Comparison of ENCODE assay signal across 1 cellular context in the genomic region with DNA sequence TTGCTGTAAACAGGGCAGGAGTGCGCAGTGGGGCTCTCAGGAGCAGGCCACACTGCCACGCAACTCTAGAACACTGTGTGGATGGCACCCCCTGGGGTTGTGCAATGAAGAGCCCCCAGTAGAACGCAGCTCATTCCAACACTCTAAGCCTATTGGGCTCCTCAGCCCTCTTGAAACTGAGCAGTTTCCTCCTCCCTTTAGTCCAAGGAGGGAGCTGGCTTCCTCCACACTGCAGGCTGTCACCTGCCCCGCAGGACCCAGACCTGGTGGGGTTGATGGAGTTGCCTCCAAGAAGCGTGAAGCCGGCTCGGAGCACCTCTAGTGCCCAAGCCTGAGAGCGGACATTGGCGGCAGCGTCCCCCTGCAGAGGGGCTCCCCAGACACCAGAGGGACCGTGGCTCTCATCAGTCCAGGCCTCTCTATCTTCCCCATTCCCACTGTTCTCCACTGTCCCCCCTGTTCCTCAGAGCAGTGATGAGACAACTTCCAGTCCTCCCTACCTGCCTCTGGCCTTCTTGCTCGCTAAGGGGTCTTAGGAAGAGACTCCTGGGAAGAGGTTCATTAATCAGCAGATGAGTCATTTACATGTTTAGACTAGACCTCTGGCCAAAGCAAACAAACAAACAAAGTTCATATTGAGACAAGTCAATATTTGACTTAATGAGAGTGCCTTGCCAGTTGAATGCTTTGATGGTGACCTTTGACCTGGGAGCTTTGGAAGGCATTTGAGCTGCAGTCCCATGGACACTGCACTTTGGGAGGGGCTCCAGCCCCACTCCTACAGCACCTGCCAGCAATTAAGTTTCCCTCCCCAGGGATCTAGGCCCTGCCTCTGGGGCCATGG.
TF ChIP-seq lines count a peak whose summit lies in the region.

No MANE protein-coding gene starts in this region.

TF ChIP-seq in HepG2, 621 proteins besides CTCF, POLR2A, EP300 and RAD21 (continued from another document and continues in another):
- TF ChIP-seq, protein P1, sequence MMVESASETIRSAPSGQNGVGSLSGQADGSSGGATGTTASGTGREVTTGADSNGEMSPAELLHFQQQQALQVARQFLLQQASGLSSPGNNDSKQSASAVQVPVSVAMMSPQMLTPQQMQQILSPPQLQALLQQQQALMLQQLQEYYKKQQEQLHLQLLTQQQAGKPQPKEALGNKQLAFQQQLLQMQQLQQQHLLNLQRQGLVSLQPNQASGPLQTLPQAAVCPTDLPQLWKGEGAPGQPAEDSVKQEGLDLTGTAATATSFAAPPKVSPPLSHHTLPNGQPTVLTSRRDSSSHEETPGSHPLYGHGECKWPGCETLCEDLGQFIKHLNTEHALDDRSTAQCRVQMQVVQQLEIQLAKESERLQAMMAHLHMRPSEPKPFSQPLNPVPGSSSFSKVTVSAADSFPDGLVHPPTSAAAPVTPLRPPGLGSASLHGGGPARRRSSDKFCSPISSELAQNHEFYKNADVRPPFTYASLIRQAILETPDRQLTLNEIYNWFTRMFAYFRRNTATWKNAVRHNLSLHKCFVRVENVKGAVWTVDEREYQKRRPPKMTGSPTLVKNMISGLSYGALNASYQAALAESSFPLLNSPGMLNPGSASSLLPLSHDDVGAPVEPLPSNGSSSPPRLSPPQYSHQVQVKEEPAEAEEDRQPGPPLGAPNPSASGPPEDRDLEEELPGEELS (CRISPR knock-in tag; IDR thresholded peaks at IDR 0.05), result peak; percentile 100
- TF ChIP-seq GATA4 (IDR thresholded peaks at IDR 0.05; ENCODE audit: borderline replicate concordance, low read depth) (peak; percentile 43; the same call in 1 of the 2 replicates), ZNF530 (CRISPR knock-in tag; IDR thresholded peaks at IDR 0.05; ENCODE audit: low read depth) (no peak), ZNF550 (CRISPR knock-in tag; IDR thresholded peaks at IDR 0.05; ENCODE audit: borderline replicate concordance) (0 out of 2 replicates have a peak, but pooled peaks have one; percentile 49), ZNF552 (CRISPR knock-in tag; IDR thresholded peaks at IDR 0.05; ENCODE audit: borderline replicate concordance) (no peak), ZNF12 (CRISPR knock-in tag; IDR thresholded peaks at IDR 0.05) (no peak), MED1 (CRISPR knock-in tag; IDR thresholded peaks at IDR 0.05) (peak; percentile 78), DR1 (CRISPR knock-in tag; IDR thresholded peaks at IDR 0.05) (no peak), ZKSCAN5 (CRISPR knock-in tag; IDR thresholded peaks at IDR 0.05) (no peak), AKAP8 (CRISPR knock-in tag; IDR thresholded peaks at IDR 0.05) (0 out of 2 replicates have a peak, but pooled peaks have one; percentile 57), ZNF747 (CRISPR knock-in tag; IDR thresholded peaks at IDR 0.05; ENCODE audit: borderline replicate concordance) (no peak), ZSCAN22 (CRISPR knock-in tag; IDR thresholded peaks at IDR 0.05) (no peak), ZSCAN21 (CRISPR knock-in tag; IDR thresholded peaks at IDR 0.05; ENCODE audit: borderline replicate concordance) (peak; percentile 44), HCFC1 (IDR thresholded peaks at IDR 0.05; ENCODE audit: low read depth, low read length) (no peak), SP2 (CRISPR knock-in tag; IDR thresholded peaks at IDR 0.05) (no peak), ZNF749 (CRISPR knock-in tag; IDR thresholded peaks at IDR 0.05; ENCODE audit: borderline replicate concordance) (0 out of 2 replicates have a peak, but pooled peaks have one; percentile 33), TRIM24 (CRISPR knock-in tag; IDR thresholded peaks at IDR 0.05) (no peak), KLF6 (CRISPR knock-in tag; IDR thresholded peaks at IDR 0.05) (0 out of 2 replicates have a peak, but pooled peaks have one; percentile 25), SETDB1 (CRISPR knock-in tag; IDR thresholded peaks at IDR 0.05; ENCODE audit: borderline replicate concordance) (no peak), SRF (IDR thresholded peaks at IDR 0.05; ENCODE audit: low read depth, low read length) (no peak), ZFP37 (CRISPR knock-in tag; IDR thresholded peaks at IDR 0.05; ENCODE audit: borderline replicate concordance) (no peak), ZNF367 (CRISPR knock-in tag; IDR thresholded peaks at IDR 0.05; ENCODE audit: borderline replicate concordance) (no peak), HOXD1 (CRISPR knock-in tag; IDR thresholded peaks at IDR 0.05) (no peak), ZNF720 (CRISPR knock-in tag; IDR thresholded peaks at IDR 0.05) (no peak), CCDC6 (CRISPR knock-in tag; IDR thresholded peaks at IDR 0.05) (no peak), U2AF2 (IDR thresholded peaks at IDR 0.05; ENCODE audit: low read depth, low read length) (no peak), MXD4 (CRISPR knock-in tag; IDR thresholded peaks at IDR 0.05) (0 out of 2 replicates have a peak, but pooled peaks have one; percentile 24), ZNF644 (CRISPR knock-in tag; IDR thresholded peaks at IDR 0.05; ENCODE audit: low read depth) (no peak), NPAS2 (CRISPR knock-in tag; IDR thresholded peaks at IDR 0.05; ENCODE audit: borderline replicate concordance) (no peak), POLR2AphosphoS2 (IDR thresholded peaks at IDR 0.05; ENCODE audit: low read depth, low read length) (no peak), REL (CRISPR knock-in tag; conservative IDR thresholded peaks at IDR 0.05) (no peak), SOX6 (IDR thresholded peaks at IDR 0.05) (no peak), SOX6 (CRISPR knock-in tag; IDR thresholded peaks at IDR 0.05) (peak; percentile 80), FLYWCH1 (CRISPR knock-in tag; IDR thresholded peaks at IDR 0.05) (no peak), SRSF4 (IDR thresholded peaks at IDR 0.05; ENCODE audit: low read depth, low read length, poor library complexity, severe bottlenecking) (no peak), ZNF510 (CRISPR knock-in tag; IDR thresholded peaks at IDR 0.05; ENCODE audit: low read depth) (0 out of 2 replicates have a peak, but pooled peaks have one; percentile 32), ZMYM3 (CRISPR knock-in tag; IDR thresholded peaks at IDR 0.05) (no peak; the same call in 1 of the 2 replicates), XRCC5 (optimal IDR thresholded peaks at IDR 0.05; ENCODE audit: low read length) (peak; percentile 75), ZBTB1 (CRISPR knock-in tag; IDR thresholded peaks at IDR 0.05; ENCODE audit: borderline replicate concordance) (no peak), ZNF839 (CRISPR knock-in tag; IDR thresholded peaks at IDR 0.05; ENCODE audit: borderline replicate concordance) (no peak), MED8 (CRISPR knock-in tag; IDR thresholded peaks at IDR 0.05; ENCODE audit: insufficient replicate concordance) (no peak)
- TF ChIP-seq, protein P2, sequence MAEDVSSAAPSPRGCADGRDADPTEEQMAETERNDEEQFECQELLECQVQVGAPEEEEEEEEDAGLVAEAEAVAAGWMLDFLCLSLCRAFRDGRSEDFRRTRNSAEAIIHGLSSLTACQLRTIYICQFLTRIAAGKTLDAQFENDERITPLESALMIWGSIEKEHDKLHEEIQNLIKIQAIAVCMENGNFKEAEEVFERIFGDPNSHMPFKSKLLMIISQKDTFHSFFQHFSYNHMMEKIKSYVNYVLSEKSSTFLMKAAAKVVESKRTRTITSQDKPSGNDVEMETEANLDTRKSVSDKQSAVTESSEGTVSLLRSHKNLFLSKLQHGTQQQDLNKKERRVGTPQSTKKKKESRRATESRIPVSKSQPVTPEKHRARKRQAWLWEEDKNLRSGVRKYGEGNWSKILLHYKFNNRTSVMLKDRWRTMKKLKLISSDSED (CRISPR knock-in tag; IDR thresholded peaks at IDR 0.05), result no peak
- TF ChIP-seq, protein P3, sequence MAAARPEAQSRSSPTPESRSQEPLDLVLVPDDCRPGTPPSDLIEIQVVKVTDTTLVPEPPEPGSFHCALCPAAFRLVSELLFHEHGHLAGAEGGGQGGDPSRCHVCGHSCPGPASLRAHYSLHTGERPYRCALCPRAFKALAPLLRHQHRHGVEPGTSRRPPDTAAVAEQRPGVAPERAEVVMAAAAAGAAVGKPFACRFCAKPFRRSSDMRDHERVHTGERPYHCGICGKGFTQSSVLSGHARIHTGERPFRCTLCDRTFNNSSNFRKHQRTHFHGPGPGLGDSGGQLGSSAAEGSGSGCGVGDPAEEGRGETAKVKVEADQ (CRISPR knock-in tag; IDR thresholded peaks at IDR 0.05; ENCODE audit: borderline replicate concordance), result no peak
- TF ChIP-seq, protein P4, sequence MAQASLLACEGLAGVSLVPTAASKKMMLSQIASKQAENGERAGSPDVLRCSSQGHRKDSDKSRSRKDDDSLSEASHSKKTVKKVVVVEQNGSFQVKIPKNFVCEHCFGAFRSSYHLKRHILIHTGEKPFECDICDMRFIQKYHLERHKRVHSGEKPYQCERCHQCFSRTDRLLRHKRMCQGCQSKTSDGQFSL (CRISPR knock-in tag; IDR thresholded peaks at IDR 0.05), result no peak
- TF ChIP-seq, protein P5, sequence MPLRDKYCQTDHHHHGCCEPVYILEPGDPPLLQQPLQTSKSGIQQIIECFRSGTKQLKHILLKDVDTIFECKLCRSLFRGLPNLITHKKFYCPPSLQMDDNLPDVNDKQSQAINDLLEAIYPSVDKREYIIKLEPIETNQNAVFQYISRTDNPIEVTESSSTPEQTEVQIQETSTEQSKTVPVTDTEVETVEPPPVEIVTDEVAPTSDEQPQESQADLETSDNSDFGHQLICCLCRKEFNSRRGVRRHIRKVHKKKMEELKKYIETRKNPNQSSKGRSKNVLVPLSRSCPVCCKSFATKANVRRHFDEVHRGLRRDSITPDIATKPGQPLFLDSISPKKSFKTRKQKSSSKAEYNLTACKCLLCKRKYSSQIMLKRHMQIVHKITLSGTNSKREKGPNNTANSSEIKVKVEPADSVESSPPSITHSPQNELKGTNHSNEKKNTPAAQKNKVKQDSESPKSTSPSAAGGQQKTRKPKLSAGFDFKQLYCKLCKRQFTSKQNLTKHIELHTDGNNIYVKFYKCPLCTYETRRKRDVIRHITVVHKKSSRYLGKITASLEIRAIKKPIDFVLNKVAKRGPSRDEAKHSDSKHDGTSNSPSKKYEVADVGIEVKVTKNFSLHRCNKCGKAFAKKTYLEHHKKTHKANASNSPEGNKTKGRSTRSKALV (CRISPR knock-in tag; IDR thresholded peaks at IDR 0.05), result no peak
- TF ChIP-seq, protein P6, sequence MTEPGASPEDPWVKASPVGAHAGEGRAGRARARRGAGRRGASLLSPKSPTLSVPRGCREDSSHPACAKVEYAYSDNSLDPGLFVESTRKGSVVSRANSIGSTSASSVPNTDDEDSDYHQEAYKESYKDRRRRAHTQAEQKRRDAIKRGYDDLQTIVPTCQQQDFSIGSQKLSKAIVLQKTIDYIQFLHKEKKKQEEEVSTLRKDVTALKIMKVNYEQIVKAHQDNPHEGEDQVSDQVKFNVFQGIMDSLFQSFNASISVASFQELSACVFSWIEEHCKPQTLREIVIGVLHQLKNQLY (CRISPR knock-in tag; IDR thresholded peaks at IDR 0.05), result peak; percentile 37; the same call in 1 of the 2 replicates
- TF ChIP-seq, protein P7, sequence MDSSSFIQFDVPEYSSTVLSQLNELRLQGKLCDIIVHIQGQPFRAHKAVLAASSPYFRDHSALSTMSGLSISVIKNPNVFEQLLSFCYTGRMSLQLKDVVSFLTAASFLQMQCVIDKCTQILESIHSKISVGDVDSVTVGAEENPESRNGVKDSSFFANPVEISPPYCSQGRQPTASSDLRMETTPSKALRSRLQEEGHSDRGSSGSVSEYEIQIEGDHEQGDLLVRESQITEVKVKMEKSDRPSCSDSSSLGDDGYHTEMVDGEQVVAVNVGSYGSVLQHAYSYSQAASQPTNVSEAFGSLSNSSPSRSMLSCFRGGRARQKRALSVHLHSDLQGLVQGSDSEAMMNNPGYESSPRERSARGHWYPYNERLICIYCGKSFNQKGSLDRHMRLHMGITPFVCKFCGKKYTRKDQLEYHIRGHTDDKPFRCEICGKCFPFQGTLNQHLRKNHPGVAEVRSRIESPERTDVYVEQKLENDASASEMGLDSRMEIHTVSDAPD (CRISPR knock-in tag; IDR thresholded peaks at IDR 0.05), result 0 out of 2 replicates have a peak, but pooled peaks have one; percentile 69
- TF ChIP-seq, protein P8, sequence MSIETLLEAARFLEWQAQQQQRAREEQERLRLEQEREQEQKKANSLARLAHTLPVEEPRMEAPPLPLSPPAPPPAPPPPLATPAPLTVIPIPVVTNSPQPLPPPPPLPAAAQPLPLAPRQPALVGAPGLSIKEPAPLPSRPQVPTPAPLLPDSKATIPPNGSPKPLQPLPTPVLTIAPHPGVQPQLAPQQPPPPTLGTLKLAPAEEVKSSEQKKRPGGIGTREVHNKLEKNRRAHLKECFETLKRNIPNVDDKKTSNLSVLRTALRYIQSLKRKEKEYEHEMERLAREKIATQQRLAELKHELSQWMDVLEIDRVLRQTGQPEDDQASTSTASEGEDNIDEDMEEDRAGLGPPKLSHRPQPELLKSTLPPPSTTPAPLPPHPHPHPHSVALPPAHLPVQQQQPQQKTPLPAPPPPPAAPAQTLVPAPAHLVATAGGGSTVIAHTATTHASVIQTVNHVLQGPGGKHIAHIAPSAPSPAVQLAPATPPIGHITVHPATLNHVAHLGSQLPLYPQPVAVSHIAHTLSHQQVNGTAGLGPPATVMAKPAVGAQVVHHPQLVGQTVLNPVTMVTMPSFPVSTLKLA (IDR thresholded peaks at IDR 0.05), result no peak
- TF ChIP-seq, protein P9, sequence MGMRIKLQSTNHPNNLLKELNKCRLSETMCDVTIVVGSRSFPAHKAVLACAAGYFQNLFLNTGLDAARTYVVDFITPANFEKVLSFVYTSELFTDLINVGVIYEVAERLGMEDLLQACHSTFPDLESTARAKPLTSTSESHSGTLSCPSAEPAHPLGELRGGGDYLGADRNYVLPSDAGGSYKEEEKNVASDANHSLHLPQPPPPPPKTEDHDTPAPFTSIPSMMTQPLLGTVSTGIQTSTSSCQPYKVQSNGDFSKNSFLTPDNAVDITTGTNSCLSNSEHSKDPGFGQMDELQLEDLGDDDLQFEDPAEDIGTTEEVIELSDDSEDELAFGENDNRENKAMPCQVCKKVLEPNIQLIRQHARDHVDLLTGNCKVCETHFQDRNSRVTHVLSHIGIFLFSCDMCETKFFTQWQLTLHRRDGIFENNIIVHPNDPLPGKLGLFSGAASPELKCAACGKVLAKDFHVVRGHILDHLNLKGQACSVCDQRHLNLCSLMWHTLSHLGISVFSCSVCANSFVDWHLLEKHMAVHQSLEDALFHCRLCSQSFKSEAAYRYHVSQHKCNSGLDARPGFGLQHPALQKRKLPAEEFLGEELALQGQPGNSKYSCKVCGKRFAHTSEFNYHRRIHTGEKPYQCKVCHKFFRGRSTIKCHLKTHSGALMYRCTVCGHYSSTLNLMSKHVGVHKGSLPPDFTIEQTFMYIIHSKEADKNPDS (CRISPR knock-in tag; IDR thresholded peaks at IDR 0.05), result no peak
